ENCODE assay signal across 8 cellular contexts in genomic region chr6:137736048-137736846, GRCh38.
DNase-seq lines count a peak whose midpoint lies in the region; ATAC-seq and TF ChIP-seq lines count a peak whose summit lies in the region.

No MANE protein-coding gene starts in this region.

- H3K9ac ChIP-seq in BLaER1: no peak overlapping the region

- H3K27me3 ChIP-seq in BLaER1 (no peaks in the 10 kb centered on the region), suprapubic skin (no peaks in the 10 kb centered on the region), sigmoid colon (no peaks in the 10 kb centered on the region)

- H3K4me1 ChIP-seq in BLaER1 (peaks cover 14% of the 10 kb centered on the region), suprapubic skin (peaks cover 11% of the 10 kb centered on the region), sigmoid colon (peaks cover 0 to 4% (median 0%) of the 10 kb centered on the region in 4 donors)

- no peaks in the 10 kb centered on the region for H4K20me1 ChIP-seq in BLaER1

- H3K4me2 ChIP-seq in BLaER1: peak overlapping the region; percentile 46

- TF ChIP-seq EP300 in suprapubic skin (IDR thresholded peaks at IDR 0.05): no peak
- no peak for TF ChIP-seq EP300 in sigmoid colon (IDR thresholded peaks at IDR 0.05)

- TF ChIP-seq CTCF in suprapubic skin (IDR thresholded peaks at IDR 0.05): no peak
- no peak for TF ChIP-seq CTCF in sigmoid colon (IDR thresholded peaks at IDR 0.05)

- ATAC-seq in GM18873 (IDR thresholded peaks at IDR 0.05; ENCODE audit: low FRiP score, unreplicated experiment) (peak; percentile 88), HG02943 (IDR thresholded peaks at IDR 0.05; ENCODE audit: low read depth, unreplicated experiment) (peak; percentile 67)

- peak in 3 of 5 experiments; percentile 11 to 96 (median 26) for DNase-seq in T-helper 2 cell
- DNase-seq in suprapubic skin (ENCODE audit: low spot score in 2 of 2): no peak
- DNase-seq in NCI-H446 (lab: John Stamatoyannopoulos, UW): no peak
- DNase-seq in sigmoid colon: no peak
- DNase-seq in SW480 (ENCODE audit: low spot score): no peak

- 70% methylated on average over 6 of the region's 6 CpGs for WGBS in suprapubic skin
- WGBS in sigmoid colon, 2 donors: 66 to 74% methylated on average over 6 of the region's 6 CpGs

- H3K4me3 ChIP-seq in BLaER1: no peak overlapping the region
- H3K4me3 ChIP-seq in suprapubic skin: no peak overlapping the region
- H3K4me3 ChIP-seq in sigmoid colon: no peak overlapping the region

- H3K27ac ChIP-seq in BLaER1 (no peak overlapping the region), suprapubic skin (no peak overlapping the region), sigmoid colon (no peak overlapping the region)

- no peaks in the 10 kb centered on the region for H3K36me3 ChIP-seq in BLaER1
- no peaks in the 10 kb centered on the region for H3K36me3 ChIP-seq in suprapubic skin
- H3K36me3 ChIP-seq in sigmoid colon: no peaks in the 10 kb centered on the region

- TF ChIP-seq POLR2A in suprapubic skin (IDR thresholded peaks at IDR 0.05): no peak
- no peak for TF ChIP-seq POLR2A in sigmoid colon (IDR thresholded peaks at IDR 0.05)

- H3K9me3 ChIP-seq in BLaER1 (no peaks in the 10 kb centered on the region), suprapubic skin (no peaks in the 10 kb centered on the region), sigmoid colon (no peaks in the 10 kb centered on the region)

- intact Hi-C loops in sigmoid colon (cut with DNase I): no loop called here

Comparison
In these comparisons a context has a peak if more than half of its experiments do, and no peak if none do; other contexts are left out.
1. DNase-seq: peak in T-helper 2 cell (3 of 5); none in suprapubic skin (0 of 2), NCI-H446 (0 of 2), sigmoid colon (single experiment) and SW480 (single experiment).